Comparison of ENCODE assay signal across 25 cellular contexts in the genomic region with DNA sequence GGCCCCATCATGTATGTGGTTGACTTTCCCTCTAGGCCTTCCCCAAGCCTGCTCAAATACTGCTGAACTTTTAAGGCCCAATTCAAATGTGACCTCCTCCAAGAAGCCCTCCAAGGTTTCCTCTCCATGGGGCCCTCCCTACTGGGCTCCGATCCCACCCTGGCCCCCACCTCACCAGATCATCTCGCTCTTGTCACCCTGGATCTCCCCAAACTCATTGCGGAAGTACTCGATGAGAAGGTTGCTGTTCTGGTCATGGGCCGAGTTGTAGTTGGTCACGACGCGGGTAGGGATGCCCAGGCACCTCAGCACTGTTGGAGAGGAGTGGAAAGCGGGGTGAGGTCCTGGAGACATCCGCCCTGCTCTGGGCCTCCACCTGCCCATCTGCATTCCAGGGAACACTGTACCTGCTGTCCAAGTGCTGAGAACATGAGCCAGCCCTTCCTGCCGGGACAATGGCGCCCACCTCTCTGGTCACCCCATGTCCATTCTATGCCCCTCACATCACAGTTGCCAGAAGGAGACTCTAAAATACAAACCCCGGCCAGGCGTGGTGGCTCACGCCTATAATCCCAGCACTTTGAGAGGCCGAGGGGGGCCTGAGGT. TPM values are rescaled to one million over a fixed set of nuclear protein-coding genes. Genes with fewer than 3 reads are reported as not detected.
DNase-seq lines count a peak whose midpoint lies in the region; ATAC-seq and TF ChIP-seq lines count a peak whose summit lies in the region.
"Had no signal": no experiment of that assay in that cellular context is flagged by ENCODE, and none has a peak within 500 bp of the region (broad histone marks: within the 10 kb centered on the region; RNA-seq: fewer than 3 reads in every experiment).

No MANE protein-coding gene starts in this region.

- H3K9me3 ChIP-seq in Caco-2, result no peaks in the 10 kb centered on the region
- no peaks in the 10 kb centered on the region for H3K9me3 ChIP-seq in RWPE2 (ENCODE audit: severe bottlenecking)
- H3K9me3 ChIP-seq in right cardiac atrium (ENCODE audit: control insufficient read depth, low read length), result no peaks in the 10 kb centered on the region

- no peak overlapping the region for H3K4me3 ChIP-seq in Caco-2 (ENCODE audit: low read depth, low read length)
- H3K4me3 ChIP-seq in RWPE2 (ENCODE audit: severe bottlenecking), result no peak overlapping the region
- no peak overlapping the region for H3K4me3 ChIP-seq in right cardiac atrium (ENCODE audit: low read length)

- peaks cover 65% of the 10 kb centered on the region for H3K36me3 Mint-ChIP-seq in Caco-2 (ENCODE audit: insufficient read depth, unreplicated experiment)
- no peaks in the 10 kb centered on the region for H3K36me3 Mint-ChIP-seq in neural crest cell (ENCODE audit: low read depth)
- no peaks in the 10 kb centered on the region for H3K36me3 Mint-ChIP-seq in activated naive CD4-positive, alpha-beta T cell treated with anti-CD3 and anti-CD28 coated beads, Interleukin-2, amount 50 U/mL, for 72 hours
- H3K36me3 Mint-ChIP-seq: naive thymus-derived CD4-positive, alpha-beta T cell had no signal

- intact Hi-C loops in Caco-2 (cut with micrococcal nuclease; ENCODE audit: unreplicated experiment), result no loop called here
- intact Hi-C loops in right cardiac atrium (cut with DNase I), result no loop called here

- H3K9me3 Mint-ChIP-seq in Caco-2 (ENCODE audit: unreplicated experiment), result no peaks in the 10 kb centered on the region
- H3K9me3 Mint-ChIP-seq in neural crest cell, result no peaks in the 10 kb centered on the region
- H3K9me3 Mint-ChIP-seq in activated naive CD4-positive, alpha-beta T cell treated with anti-CD3 and anti-CD28 coated beads, Interleukin-2, amount 50 U/mL, for 72 hours, result no peaks in the 10 kb centered on the region
- H3K9me3 Mint-ChIP-seq: naive thymus-derived CD4-positive, alpha-beta T cell; type B pancreatic cell had no signal

- no peaks in the 10 kb centered on the region for H3K27me3 Mint-ChIP-seq in Caco-2 (ENCODE audit: insufficient read depth, unreplicated experiment)
- H3K27me3 Mint-ChIP-seq in neural crest cell (ENCODE audit: low read depth), result no peaks in the 10 kb centered on the region
- H3K27me3 Mint-ChIP-seq: naive thymus-derived CD4-positive, alpha-beta T cell had no signal

- DNase-seq in Caco-2, result no peak
- DNase-seq in RWPE2 (ENCODE audit: low spot score), result peak; percentile 73
- DNase-seq in right cardiac atrium, result peak in 2 of 3 donors; percentile 10 to 46
- DNase-seq in neural crest cell (ENCODE audit: low read depth, low spot score), result no peak
- no peak for DNase-seq in dedifferentiated amniotic fluid mesenchymal stem cell (ENCODE audit: extremely low spot score)
- DNase-seq in kidney tubule cell (ENCODE audit: low spot score), result no peak
- no peak for DNase-seq in activated naive CD4-positive, alpha-beta T cell treated with anti-CD3 and anti-CD28 coated beads, Interleukin-2, amount 50 U/mL, for 72 hours (ENCODE audit: low spot score in 2 of 2)
- DNase-seq: ACHN; activated CD4-positive, alpha-beta T cell treated with anti-CD3 and anti-CD28 coated beads for 4 hours; activated CD8-positive, alpha-beta memory T cell treated with anti-CD3 and anti-CD28 coated beads for 24 hours; activated effector memory CD4-positive, alpha-beta T cell treated with anti-CD3 and anti-CD28 coated beads, Interleukin-2, amount 50 U/mL, for 16 hours; DMS79 treated with DMSO at 0.1 percent for 48 hours; effector CD8-positive, alpha-beta T cell; GF-D8; Karpas-422; naive thymus-derived CD4-positive, alpha-beta T cell; NCI-H1436 treated with DMSO at 0.1 percent for 48 hours; NCI-H2107; NCI-H774; RPMI8226; small intestine; stimulated activated CD4-positive, alpha-beta T cell treated with anti-CD3 and anti-CD28 coated beads, Interleukin-1b, Interleukin-23, amount 100 ng/mL, for 48 hours; stimulated activated CD8-positive, alpha-beta memory T cell treated with anti-CD3 and anti-CD28 coated beads, Interleukin-4, amount 100 ng/mL, for 48 hours had no signal

- no peak overlapping the region for H3K4me3 Mint-ChIP-seq in Caco-2 (ENCODE audit: unreplicated experiment)
- H3K4me3 Mint-ChIP-seq in neural crest cell, result no peak overlapping the region
- H3K4me3 Mint-ChIP-seq: naive thymus-derived CD4-positive, alpha-beta T cell; type B pancreatic cell had no signal

- no TSS peak for BruUV-seq in Caco-2 (replicated peaks; lab: Mats Ljungman, UMichigan)

- ATAC-seq in RWPE2 (ENCODE audit: low read depth), result no peak
- ATAC-seq in right cardiac atrium, result no peak
- no peak for ATAC-seq in GM18511 (IDR thresholded peaks at IDR 0.05; ENCODE audit: unreplicated experiment)
- ATAC-seq in activated naive CD4-positive, alpha-beta T cell treated with anti-CD3 and anti-CD28 coated beads, Interleukin-2, amount 50 U/mL, for 72 hours, result no peak
- ATAC-seq: naive thymus-derived CD4-positive, alpha-beta T cell had no signal

- POLR2A ChIA-PET in Caco-2 (lab: Charles Lee), result no interaction called here

- H3K27ac Mint-ChIP-seq in Caco-2 (ENCODE audit: unreplicated experiment), result peak overlapping the region; percentile 96
- H3K27ac Mint-ChIP-seq in neural crest cell (ENCODE audit: unreplicated experiment), result peak overlapping the region; percentile 35
- H3K27ac Mint-ChIP-seq in activated naive CD4-positive, alpha-beta T cell treated with anti-CD3 and anti-CD28 coated beads, Interleukin-2, amount 50 U/mL, for 72 hours, result no peak overlapping the region
- H3K27ac Mint-ChIP-seq: naive thymus-derived CD4-positive, alpha-beta T cell had no signal

- H3K36me3 ChIP-seq in Caco-2 (ENCODE audit: control insufficient read depth, insufficient read depth, low read length) (no peaks in the 10 kb centered on the region), RWPE2 (ENCODE audit: low read depth) (peaks cover 16% of the 10 kb centered on the region)

- TF ChIP-seq CTCF in Caco-2 (IDR thresholded peaks at IDR 0.05; ENCODE audit: insufficient read depth in 1 of 2, low read depth in 1 of 2, low read length in 1 of 2, severe bottlenecking in 1 of 2, unreplicated experiment in 1 of 2), result no peak
- TF ChIP-seq CTCF in RWPE2 (IDR thresholded peaks at IDR 0.05; ENCODE audit: poor library complexity, severe bottlenecking), result no peak
- no peak for TF ChIP-seq CTCF in neural crest cell (conservative IDR thresholded peaks at IDR 0.05)

- H3K27ac ChIP-seq in RWPE2 (ENCODE audit: poor library complexity, severe bottlenecking) (peak overlapping the region; percentile 94), right cardiac atrium (ENCODE audit: low read length) (no peak overlapping the region)

- peaks cover 68% of the 10 kb centered on the region for H3K4me1 ChIP-seq in Caco-2
- H3K4me1 ChIP-seq in RWPE2 (ENCODE audit: insufficient read depth, poor library complexity, severe bottlenecking), result peaks cover 39% of the 10 kb centered on the region
- peaks cover 18% of the 10 kb centered on the region for H3K4me1 ChIP-seq in right cardiac atrium (ENCODE audit: control insufficient read depth, insufficient read depth, low read length)

- no peaks in the 10 kb centered on the region for H3K27me3 ChIP-seq in Caco-2 (replicated peaks; ENCODE audit: control insufficient read depth, insufficient read depth, low read length)
- H3K27me3 ChIP-seq in RWPE2 (ENCODE audit: insufficient read depth, poor library complexity, severe bottlenecking), result no peaks in the 10 kb centered on the region
- H3K27me3 ChIP-seq in right cardiac atrium (ENCODE audit: control insufficient read depth, insufficient read depth), result no peaks in the 10 kb centered on the region

- CTCF ChIA-PET in Caco-2 (lab: Charles Lee), result no interaction called here

- H3K4me1 Mint-ChIP-seq in Caco-2 (ENCODE audit: low read depth, unreplicated experiment), result peaks cover 43% of the 10 kb centered on the region
- H3K4me1 Mint-ChIP-seq in neural crest cell, result peaks cover 58% of the 10 kb centered on the region

- WGBS in right cardiac atrium, result 97% methylated on average over 16 of the region's 16 CpGs

RNA-seq across cellular contexts. Expression of a gene that starts 23.1 kb away (rescaled TPM):
- total RNA-seq in Caco-2 (2022) (138 and 162 TPM in 2 replicates), right cardiac atrium (1,000 to 10,000 TPM in 3 of 4 donors, 100 to 1,000 TPM in 1; 963 to 1,731 (median 1,257) TPM), neural crest cell (1.2 and 1.4 TPM in 2 replicates)
- 447 TPM for polyA plus RNA-seq in right cardiac atrium
- under 1 TPM in 1 of 2 donors, not detected in 1; 0.10 TPM for total RNA-seq in activated naive CD4-positive, alpha-beta T cell treated with anti-CD3 and anti-CD28 coated beads, Interleukin-2, amount 50 U/mL, for 72 hours
- polyA plus RNA-seq: naive thymus-derived CD4-positive, alpha-beta T cell had no signal

Comparison
In these comparisons a context has a peak if more than half of its experiments do, and no peak if none do; other contexts are left out.
1. DNase-seq: peak in RWPE2 (single experiment) and right cardiac atrium (2 of 3); none in Caco-2 (0 of 2), neural crest cell (single experiment), dedifferentiated amniotic fluid mesenchymal stem cell (single experiment), kidney tubule cell (single experiment) and activated naive CD4-positive, alpha-beta T cell treated with anti-CD3 and anti-CD28 coated beads, Interleukin-2, amount 50 U/mL, for 72 hours (0 of 2).
2. H3K27ac Mint-ChIP-seq: peak in Caco-2 (single experiment) and neural crest cell (single experiment); none in activated naive CD4-positive, alpha-beta T cell treated with anti-CD3 and anti-CD28 coated beads, Interleukin-2, amount 50 U/mL, for 72 hours (0 of 2).
3. RNA of a gene that starts 23.1 kb away (total RNA-seq): 963 to 1,731 TPM in right cardiac atrium and 138 to 162 TPM in Caco-2; 1.2 to 1.4 TPM in neural crest cell and 0.10 TPM in activated naive CD4-positive, alpha-beta T cell treated with anti-CD3 and anti-CD28 coated beads, Interleukin-2, amount 50 U/mL, for 72 hours; every median in the first group is over 10 times any median in the second.